In genomic region chr18:23437357-23438045, GRCh38 we compare ENCODE assay signal across 8 cellular contexts. TPM values are rescaled to one million over a fixed set of nuclear protein-coding genes. Genes with fewer than 3 reads are reported as not detected.
DNase-seq lines count a peak whose midpoint lies in the region; ATAC-seq and TF ChIP-seq lines count a peak whose summit lies in the region.

No MANE protein-coding gene starts in this region.

- peak overlapping the region in 1 of 3 donors; percentile 71 for H3K27ac Mint-ChIP-seq in IgD-negative memory B cell
- peak overlapping the region; percentile 66 to 69 for H3K27ac Mint-ChIP-seq in natural killer cell treated with Interleukin-12 subunit alpha and Interleukin-12 subunit beta and Interleukin-15 and Interleukin-18, amount 100 ng/mL, for 72 hours

- no peaks in the 10 kb centered on the region for H3K27me3 Mint-ChIP-seq in IgD-negative memory B cell
- no peaks in the 10 kb centered on the region for H3K27me3 Mint-ChIP-seq in natural killer cell treated with Interleukin-12 subunit alpha and Interleukin-12 subunit beta and Interleukin-15 and Interleukin-18, amount 100 ng/mL, for 72 hours

- no peak for TF ChIP-seq CTCF in fibroblast of the aortic adventitia (IDR thresholded peaks at IDR 0.05; ENCODE audit: insufficient read depth, low read length)

- peak; percentile 89 for ATAC-seq in GM21528 (IDR thresholded peaks at IDR 0.05; ENCODE audit: low FRiP score, unreplicated experiment)
- ATAC-seq in natural killer cell treated with Interleukin-12 subunit alpha and Interleukin-12 subunit beta and Interleukin-15 and Interleukin-18, amount 100 ng/mL, for 72 hours, result peak; percentile 98 to 99

- peak overlapping the region; percentile 98 for H3K4me3 ChIP-seq in fibroblast of the aortic adventitia (ENCODE audit: low read depth, low read length)

- peaks cover 10 to 16% (median 13%) of the 10 kb centered on the region in 3 donors for H3K4me1 Mint-ChIP-seq in IgD-negative memory B cell
- H3K4me1 Mint-ChIP-seq in natural killer cell treated with Interleukin-12 subunit alpha and Interleukin-12 subunit beta and Interleukin-15 and Interleukin-18, amount 100 ng/mL, for 72 hours (ENCODE audit: low read depth in 2 of 2), result peaks cover 8 to 19% of the 10 kb centered on the region in 2 donors

- H3K4me3 Mint-ChIP-seq in IgD-negative memory B cell, result peak overlapping the region; percentile 90 to 94 (median 92)
- H3K4me3 Mint-ChIP-seq in natural killer cell treated with Interleukin-12 subunit alpha and Interleukin-12 subunit beta and Interleukin-15 and Interleukin-18, amount 100 ng/mL, for 72 hours, result peak overlapping the region; percentile 90

- peaks cover 2% of the 10 kb centered on the region for H3K36me3 Mint-ChIP-seq in IgD-negative memory B cell
- no peaks in the 10 kb centered on the region for H3K36me3 Mint-ChIP-seq in natural killer cell treated with Interleukin-12 subunit alpha and Interleukin-12 subunit beta and Interleukin-15 and Interleukin-18, amount 100 ng/mL, for 72 hours

- peak; percentile 51 for DNase-seq in DMS79 treated with DMSO at 0.1 percent for 48 hours (lab: John Stamatoyannopoulos, UW)
- DNase-seq in RPMI7951 (ENCODE audit: low read depth), result peak; percentile 68
- DNase-seq in activated effector memory CD4-positive, alpha-beta T cell treated with anti-CD3 and anti-CD28 coated beads, Interleukin-2, amount 50 U/mL, for 16 hours, result peak; percentile 93
- DNase-seq in fibroblast of the aortic adventitia (ENCODE audit: low read depth), result peak; percentile 63
- DNase-seq in natural killer cell treated with Interleukin-12 subunit alpha and Interleukin-12 subunit beta and Interleukin-15 and Interleukin-18, amount 100 ng/mL, for 72 hours (ENCODE audit: low spot score), result peak; percentile 89
- peak; percentile 72 for DNase-seq in stimulated activated naive CD4-positive, alpha-beta T cell treated with Interleukin-2 at 50 U/mL for 16 hours (lab: John Stamatoyannopoulos, UW)

- no peaks in the 10 kb centered on the region for H3K9me3 Mint-ChIP-seq in IgD-negative memory B cell
- no peaks in the 10 kb centered on the region for H3K9me3 Mint-ChIP-seq in natural killer cell treated with Interleukin-12 subunit alpha and Interleukin-12 subunit beta and Interleukin-15 and Interleukin-18, amount 100 ng/mL, for 72 hours

RNA-seq across cellular contexts. Expression of gene RIOK3, which starts 15.6 kb away (rescaled TPM):
- polyA plus RNA-seq in IgD-negative memory B cell, result 42.0 TPM
- 40.7 and 58.0 TPM in 2 replicates for total RNA-seq in RPMI7951 (2014; rRNA removed; shearing (Covaris generic))
- total RNA-seq in fibroblast of the aortic adventitia (ENCODE audit: low replicate concordance), result 58.1 and 89.3 TPM in 2 replicates
- 10 to 100 TPM; 71.5 to 95.4 TPM for total RNA-seq in natural killer cell treated with Interleukin-12 subunit alpha and Interleukin-12 subunit beta and Interleukin-15 and Interleukin-18, amount 100 ng/mL, for 72 hours

Comparison
In these comparisons a context has a peak if more than half of its experiments do, and no peak if none do; other contexts are left out.
1. Peak in every context shown above with its lines: DNase-seq, ATAC-seq and H3K4me3 ChIP-seq.